20 cellular contexts compared by ENCODE assay signal in genomic region chr10:97866524-97867219, GRCh38. TPM values are rescaled to one million over a fixed set of nuclear protein-coding genes. Genes with fewer than 3 reads are reported as not detected.
DNase-seq lines count a peak whose midpoint lies in the region; ATAC-seq, FAIRE-seq and TF ChIP-seq lines count a peak whose summit lies in the region.
"Had no signal": no experiment of that assay in that cellular context is flagged by ENCODE, and none has a peak within 500 bp of the region (broad histone marks: within the 10 kb centered on the region; RNA-seq: fewer than 3 reads in every experiment).

No MANE protein-coding gene starts in this region.

- DNase-seq in GM23338 (ENCODE audit: low spot score) (peak; percentile 38), HCT116 (ENCODE audit: low read depth, low spot score) (no peak), H1 (ENCODE audit: low read depth in 1 of 2, low spot score in 2 of 2) (no peak), neural progenitor cell (ENCODE audit: low spot score) (peak; percentile 22), posterior cingulate gyrus (no peak), NCI-H146 (lab: John Stamatoyannopoulos, UW) (no peak), NCI-H1436 (lab: John Stamatoyannopoulos, UW) (no peak)
- DNase-seq: ACHN, C1 segment of cervical spinal cord, DMS79 treated with DMSO at 0.1 percent for 48 hours, NCI-H1048, NCI-H1436 treated with DMSO at 0.1 percent for 48 hours, NCI-H2029 treated with DMSO at 0.1 percent for 48 hours, NCI-H2171 treated with DMSO at 0.1 percent for 48 hours, NCI-H446, NCI-H526 treated with DMSO at 0.1 percent for 48 hours had no signal

- H3K18ac ChIP-seq in H1 (ENCODE audit: extremely low read depth, low read length) = peak overlapping the region; percentile 51; the same call in 1 of the 2 replicates

- WGBS in H1 (ENCODE audit: extremely low coverage in 1 of 2, insufficient coverage in 1 of 2, insufficient read length in 1 of 2, insufficient replicate concordance in 2 of 2, low coverage in 1 of 2, low lambda C conversion rate in 2 of 2, missing lambda C conversion rate in 1 of 2), 2 experiments = 84% methylated on average over 10 of the region's 10 CpGs; no CpG with 5 or more reads in 1 of the 2 experiments

- no peak overlapping the region for H3K23ac ChIP-seq in H1 (ENCODE audit: insufficient read length)

- H2BK5ac ChIP-seq in H1 (ENCODE audit: low read depth, low read length) = 0 out of 2 replicates have a peak overlapping the region, but pooled peaks have one; percentile 1

- peak overlapping the region; percentile 27 for H3K4ac ChIP-seq in H1 (replicated peaks; ENCODE audit: insufficient read length, low read depth, low read length)

- TF ChIP-seq EP300 in H1 (IDR thresholded peaks at IDR 0.05; ENCODE audit: borderline replicate concordance in 1 of 2, low read depth in 2 of 2, low read length in 2 of 2) = no peak

- H3K27me3 ChIP-seq in GM23338 (ENCODE audit: insufficient read depth) = no peaks in the 10 kb centered on the region
- no peaks in the 10 kb centered on the region for H3K27me3 ChIP-seq in HCT116 (ENCODE audit: insufficient read depth, low read length)
- H3K27me3 ChIP-seq in H1 (replicated peaks in 1 of 4; ENCODE audit: control insufficient read depth in 3 of 4, extremely low read depth in 1 of 4, insufficient read depth in 3 of 4, low read length in 3 of 4) = no peaks in the 10 kb centered on the region
- peaks cover 4% of the 10 kb centered on the region for H3K27me3 ChIP-seq in neural progenitor cell

- H3K4me3 Mint-ChIP-seq in GM23338 (no peak overlapping the region), neural progenitor cell (no peak overlapping the region)

- peaks cover 60% of the 10 kb centered on the region for H3K4me1 Mint-ChIP-seq in GM23338
- peaks cover 20% of the 10 kb centered on the region for H3K4me1 Mint-ChIP-seq in neural progenitor cell

- H3K27ac ChIP-seq in GM23338 (ENCODE audit: low read depth) (no peak overlapping the region), HCT116 (ENCODE audit: low read depth, low read length) (no peak overlapping the region), H1 (ENCODE audit: low read depth, low read length) (no peak overlapping the region), neural progenitor cell (no peak overlapping the region)
- H3K27ac ChIP-seq: KMS-11 had no signal

- no peak for FAIRE-seq in H1 (lab: Jason Lieb, UNC)
- FAIRE-seq: D721Med had no signal

- no peak overlapping the region for H2BK12ac ChIP-seq in H1 (ENCODE audit: low read depth, low read length)

- RAD21 ChIA-PET in HCT116 (lab: Charles Lee; ENCODE audit: low non-redundant PET in 1 of 2, low total read pairs in 2 of 2, uncharacterized antibody in 2 of 2, unreplicated experiment in 2 of 2) = no interaction called here

- H2AFZ ChIP-seq in GM23338 (no peak overlapping the region), HCT116 (ENCODE audit: low read depth, low read length, poor library complexity, severe bottlenecking) (no peak overlapping the region), H1 (ENCODE audit: low read length) (no peak overlapping the region), neural progenitor cell (replicated peaks) (no peak overlapping the region)

- H2BK15ac ChIP-seq in H1 (ENCODE audit: low read length) = peak overlapping the region; percentile 20; the same call in 1 of the 2 replicates

- H3K4me3 ChIP-seq in GM23338 = no peak overlapping the region
- no peak overlapping the region for H3K4me3 ChIP-seq in HCT116 (replicated peaks in 1 of 2; ENCODE audit: low read depth in 1 of 2, low read length in 2 of 2)
- H3K4me3 ChIP-seq in H1 (ENCODE audit: extremely low read depth in 1 of 4, insufficient read depth in 2 of 4, low read depth in 3 of 4, low read length in 4 of 4) = no peak overlapping the region
- no peak overlapping the region for H3K4me3 ChIP-seq in neural progenitor cell

- no peak overlapping the region for H3K56ac ChIP-seq in H1 (replicated peaks; ENCODE audit: insufficient read length, low read depth, low read length)

- 0 out of 2 replicates have a peak, but pooled peaks cover 1% of the 10 kb centered on the region for H3K23me2 ChIP-seq in H1 (ENCODE audit: low read depth, low read length)

- no TSS peak for BruUV-seq in HCT116 (replicated peaks; lab: Mats Ljungman, UMichigan)

- no peak overlapping the region for H2BK20ac ChIP-seq in H1 (ENCODE audit: low read length)

- H3K9me3 Mint-ChIP-seq in GM23338 (no peaks in the 10 kb centered on the region), neural progenitor cell (no peaks in the 10 kb centered on the region)

- POLR2A ChIA-PET in HCT116 (lab: Charles Lee) = no interaction called here
- POLR2A ChIA-PET in H1 (lab: Charles Lee; ENCODE audit: partially characterized antibody) = no interaction called here

- peak overlapping the region; percentile 34 for H4K91ac ChIP-seq in H1 (replicated peaks; ENCODE audit: insufficient read length, low read length)

- H3F3A ChIP-seq in GM23338 (replicated peaks; ENCODE audit: low read depth) (no peaks in the 10 kb centered on the region), neural progenitor cell (ENCODE audit: low read depth) (no peaks in the 10 kb centered on the region)

- H3K9ac ChIP-seq in HCT116 (ENCODE audit: low read length) (no peak overlapping the region), H1 (replicated peaks in 1 of 4; ENCODE audit: extremely low read depth in 1 of 4, low read depth in 3 of 4, low read length in 3 of 4) (no peak overlapping the region), neural progenitor cell (no peak overlapping the region)
- H3K9ac ChIP-seq: KMS-11 had no signal

- no peak overlapping the region for H4K5ac ChIP-seq in H1 (ENCODE audit: insufficient read length, low read depth, low read length)

- no peak overlapping the region; the same call in 1 of the 2 replicates for H3K27ac Mint-ChIP-seq in GM23338
- peak overlapping the region; percentile 69 for H3K27ac Mint-ChIP-seq in neural progenitor cell

- no peak for ATAC-seq in GM23338
- no peak for ATAC-seq in HCT116
- ATAC-seq: Panc1 had no signal

- no peak overlapping the region for H4K8ac ChIP-seq in H1 (ENCODE audit: extremely low read depth, insufficient read depth, low read length)

- H4K20me1 ChIP-seq in GM23338 (replicated peaks; ENCODE audit: insufficient read depth) = no peaks in the 10 kb centered on the region
- no peaks in the 10 kb centered on the region for H4K20me1 ChIP-seq in HCT116 (ENCODE audit: insufficient read depth)
- no peaks in the 10 kb centered on the region for H4K20me1 ChIP-seq in H1 (replicated peaks in 1 of 2; ENCODE audit: control insufficient read depth in 1 of 2, insufficient read depth in 2 of 2, low read length in 2 of 2)
- H4K20me1 ChIP-seq in neural progenitor cell (ENCODE audit: low read depth) = no peaks in the 10 kb centered on the region

- H3K36me3 Mint-ChIP-seq in GM23338 (ENCODE audit: low read depth) = no peaks in the 10 kb centered on the region
- H3K36me3 Mint-ChIP-seq in neural progenitor cell = no peaks in the 10 kb centered on the region

- H3K4me2 ChIP-seq in GM23338 (no peak overlapping the region), HCT116 (ENCODE audit: low read length) (no peak overlapping the region), H1 (ENCODE audit: insufficient read depth in 1 of 2, low read depth in 2 of 2, low read length in 2 of 2) (no peak overlapping the region), neural progenitor cell (no peak overlapping the region)
- H3K4me2 ChIP-seq: KMS-11 had no signal

- H3K27me3 Mint-ChIP-seq in GM23338 (ENCODE audit: insufficient read depth, low read depth, poor library complexity) (peaks cover 17% of the 10 kb centered on the region), neural progenitor cell (ENCODE audit: insufficient read depth, low read depth) (peaks cover 13% of the 10 kb centered on the region)

- H3K79me1 ChIP-seq in H1 (ENCODE audit: low read depth, low read length) = no peaks in the 10 kb centered on the region

- TF ChIP-seq RAD21 in HCT116 (IDR thresholded peaks at IDR 0.05; ENCODE audit: low read depth) (peak; percentile 42; the same call in 1 of the 2 replicates), H1 (IDR thresholded peaks at IDR 0.05 in 1 of 2, conservative IDR thresholded peaks at IDR 0.05 in 1 of 2; ENCODE audit: low read depth in 2 of 2, low read length in 2 of 2) (peak; percentile 46 to 63; a peak in 3 of 4 replicates)

- TF ChIP-seq CTCF in GM23338 (conservative IDR thresholded peaks at IDR 0.05; ENCODE audit: low read depth in 2 of 2) (peak in 1 of 2 experiments; percentile 57; a peak in 3 of 4 replicates), HCT116 (IDR thresholded peaks at IDR 0.05 in 2 of 3, conservative IDR thresholded peaks at IDR 0.05 in 1 of 3; ENCODE audit: borderline replicate concordance in 1 of 3, insufficient read depth in 1 of 3, low read depth in 2 of 3, low read length in 2 of 3) (peak in 1 of 3 experiments; percentile 15; a peak in 1 of 6 replicates), H1 (IDR thresholded peaks at IDR 0.05; ENCODE audit: control extremely low read depth in 1 of 3, insufficient read depth in 1 of 3, low read depth in 1 of 3, low read length in 3 of 3) (peak; percentile 9 to 34 (median 31); a peak in 3 of 4 replicates), neural progenitor cell (IDR thresholded peaks at IDR 0.05) (peak; percentile 19)

- no peak for TF ChIP-seq POLR2A in HCT116 (IDR thresholded peaks at IDR 0.05; ENCODE audit: borderline replicate concordance, extremely low read depth, insufficient read depth, insufficient read length)
- TF ChIP-seq POLR2A in H1 (IDR thresholded peaks at IDR 0.05; ENCODE audit: control extremely low read depth in 1 of 2, low read depth in 2 of 2, low read length in 2 of 2) = no peak

- peaks cover 35% of the 10 kb centered on the region for H3K4me1 ChIP-seq in GM23338 (ENCODE audit: insufficient read depth)
- peaks cover 16 to 21% of the 10 kb centered on the region in 2 experiments for H3K4me1 ChIP-seq in HCT116 (ENCODE audit: control insufficient read depth in 1 of 2, insufficient read depth in 2 of 2, low read length in 2 of 2)
- H3K4me1 ChIP-seq in H1 (replicated peaks in 1 of 4; ENCODE audit: control insufficient read depth in 3 of 4, insufficient read depth in 4 of 4, low read length in 3 of 4) = peaks cover 7 to 24% (median 10%) of the 10 kb centered on the region in 4 experiments
- H3K4me1 ChIP-seq in neural progenitor cell = no peaks in the 10 kb centered on the region

- H2BK120ac ChIP-seq in H1 (replicated peaks; ENCODE audit: low read depth, low read length) = no peak overlapping the region

- H2AK5ac ChIP-seq in H1 (ENCODE audit: low read depth, low read length) = no peak overlapping the region

- H3K36me3 ChIP-seq in GM23338 (ENCODE audit: insufficient read depth) = no peaks in the 10 kb centered on the region
- H3K36me3 ChIP-seq in HCT116 (ENCODE audit: control insufficient read depth in 1 of 2, insufficient read depth in 2 of 2, low read length in 2 of 2) = no peaks in the 10 kb centered on the region
- no peaks in the 10 kb centered on the region for H3K36me3 ChIP-seq in H1 (ENCODE audit: control insufficient read depth in 2 of 4, insufficient read depth in 4 of 4, low read length in 3 of 4)
- no peaks in the 10 kb centered on the region for H3K36me3 ChIP-seq in neural progenitor cell

- H3K9me3 ChIP-seq in HCT116 (ENCODE audit: control insufficient read depth in 1 of 2, insufficient read depth in 1 of 2, low read depth in 1 of 2, low read length in 2 of 2) (no peaks in the 10 kb centered on the region), H1 (ENCODE audit: insufficient read depth in 2 of 2, low read depth in 1 of 2, low read length in 1 of 2) (no peaks in the 10 kb centered on the region), neural progenitor cell (ENCODE audit: low read depth) (no peaks in the 10 kb centered on the region)

- H3K79me2 ChIP-seq in GM23338 (replicated peaks; ENCODE audit: insufficient read depth) (no peaks in the 10 kb centered on the region), HCT116 (ENCODE audit: insufficient read depth, low read length) (no peaks in the 10 kb centered on the region), H1 (ENCODE audit: control insufficient read depth in 1 of 2, insufficient read depth in 2 of 2, low read length in 2 of 2) (no peaks in the 10 kb centered on the region), neural progenitor cell (ENCODE audit: low read depth) (no peaks in the 10 kb centered on the region)

- CTCF ChIA-PET in HCT116 (lab: Charles Lee) = interaction anchor here (4.4 kb wide), 1 partner anchor 73 kb away, joined by 51 read pairs; no protein-coding TSS in a partner anchor
- CTCF ChIA-PET in H1 (lab: Charles Lee; ENCODE audit: partially characterized antibody) = interaction anchor here (0.9 to 14.5 kb wide), 7 partner anchors 16 to 181 kb away, joined by 3 to 236 read pairs (median 4); no protein-coding TSS in a partner anchor

- H3K9me2 ChIP-seq in GM23338 (ENCODE audit: insufficient read depth) (no peaks in the 10 kb centered on the region), HCT116 (ENCODE audit: insufficient read depth) (no peaks in the 10 kb centered on the region)

- no peak overlapping the region for H3K14ac ChIP-seq in H1 (ENCODE audit: insufficient read length)

- intact Hi-C loops in HCT116 (cut with micrococcal nuclease) (no loop called here), posterior cingulate gyrus (cut with DNase I) (loop anchor here (5.0 kb wide), 1 partner anchor 74 kb away; no protein-coding TSS in a partner anchor)

RNA-seq across cellular contexts. Expression of gene GOLGA7B, which starts 17.0 kb away (rescaled TPM):
- total RNA-seq in GM23338 (2014; rRNA removed; shearing (Covaris generic)) = 0.14 and 0.16 TPM in 2 replicates
- 0.15 TPM in 1 of 2 replicates, not detected in the other for polyA plus RNA-seq in GM23338 (2016; fragmentation: Nextera tagmentation; extraction: Ambion mirVana)
- 1.0 TPM for total RNA-seq in HCT116 (2021; ENCODE audit: unreplicated experiment)
- 1.00 and 1.2 TPM in 2 replicates for polyA plus RNA-seq in HCT116 (2012)
- total RNA-seq in H1 (2021; fragmentation: NEBNext Ultra II Directional; extraction: Animal tissue kit (Norgen Biotek cat#: 25700)) = 0.04 TPM in 1 of 2 replicates, not detected in the other
- 0.02 and 0.14 TPM in 2 replicates for polyA plus RNA-seq in H1 (2011; rRNA removed)
- 0.14 TPM for polyA plus RNA-seq in H1 (2011; cell fraction: cytosol; rRNA removed)
- 0.27 TPM for polyA plus RNA-seq in H1 (2011; cell fraction: nucleus; rRNA removed)
- 0.08 to 0.29 TPM (median 0.18 TPM) in 4 replicates for polyA plus RNA-seq in H1 (2012, experiment 1 of 2)
- polyA plus RNA-seq in H1 (2012, experiment 2 of 2) = 0.04 TPM
- polyA plus RNA-seq in H1 (2013, experiment 1 of 2) = 0.02 TPM
- polyA plus RNA-seq in H1 (2013, experiment 2 of 2) = 0.02 TPM
- 0.13 and 0.24 TPM in 2 replicates for polyA minus RNA-seq in H1 (2011; rRNA and poly(A)+ RNA removed)
- not detected for polyA minus RNA-seq in H1 (2011; cell fraction: cytosol; rRNA and poly(A)+ RNA removed)
- not detected for polyA minus RNA-seq in H1 (2011; cell fraction: nucleus; rRNA and poly(A)+ RNA removed)
- 0.09 TPM in 1 of 2 replicates, not detected in the other for total RNA-seq in neural progenitor cell (ENCODE audit: low replicate concordance)
- total RNA-seq: MCF 10A had no signal

Comparison
In these comparisons a context has a peak if more than half of its experiments do, and no peak if none do; other contexts are left out.
1. DNase-seq: peak in GM23338 (single experiment) and neural progenitor cell (single experiment); none in HCT116 (single experiment), H1 (0 of 2), posterior cingulate gyrus (0 of 10), NCI-H146 (single experiment) and NCI-H1436 (single experiment).